8 cellular contexts compared by ENCODE assay signal in the genomic region with DNA sequence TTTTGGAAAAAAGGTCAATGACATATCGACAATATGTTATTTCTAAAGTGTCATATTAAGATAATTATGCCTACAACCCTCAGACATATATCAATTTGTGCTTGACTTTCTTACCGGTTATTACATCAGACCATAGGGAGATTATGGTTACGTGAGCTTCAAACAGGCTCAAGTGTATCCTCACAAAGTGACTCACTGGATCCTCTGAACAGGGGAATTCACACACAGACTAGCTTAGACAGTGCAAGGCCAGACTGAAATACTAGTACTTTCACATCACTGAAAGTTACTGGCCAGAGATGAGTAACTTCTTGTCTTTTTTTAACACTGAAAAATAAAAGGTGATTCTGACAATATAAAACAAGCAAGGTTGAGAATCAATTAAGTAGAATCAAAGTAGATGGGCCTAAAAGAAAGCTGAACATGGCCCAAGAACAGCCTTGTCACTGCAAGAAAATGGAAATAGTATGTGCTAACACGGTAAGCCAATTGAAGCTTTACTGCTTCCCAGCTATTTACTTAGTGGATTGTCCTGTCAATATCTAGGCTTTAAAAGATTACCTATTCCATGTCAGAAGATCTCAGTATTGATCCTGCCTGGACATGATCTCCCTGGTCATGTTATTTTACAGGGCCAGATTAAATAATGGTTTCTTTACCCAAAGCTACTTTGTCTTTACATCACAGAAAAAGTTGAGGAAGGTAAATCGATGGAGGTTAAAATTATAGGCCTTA.
A peak's percentile ranks its signal among the peaks of the same experiment; 100 is the strongest.
DNase-seq lines count a peak whose midpoint lies in the region; ATAC-seq and TF ChIP-seq lines count a peak whose summit lies in the region.

No MANE protein-coding gene starts in this region.

- H3K9me3 ChIP-seq in WERI-Rb-1 (ENCODE audit: severe bottlenecking) (no peaks in the 10 kb centered on the region), mucosa of descending colon (no peaks in the 10 kb centered on the region), prostate gland (no peaks in the 10 kb centered on the region)

- H3K4me1 ChIP-seq in mucosa of descending colon (ENCODE audit: low read depth) (no peaks in the 10 kb centered on the region), prostate gland (replicated peaks) (no peaks in the 10 kb centered on the region)

- WGBS in prostate gland: 68% methylated on average over 5 of the region's 5 CpGs

- H3K27ac ChIP-seq in WERI-Rb-1 (peak overlapping the region; percentile 56), prostate gland (no peak overlapping the region)

- DNase-seq in GM04504 (ENCODE audit: low read depth) (peak; percentile 68), WERI-Rb-1 (no peak), mucosa of descending colon (no peak), prostate gland (ENCODE audit: low spot score) (no peak), nucleus accumbens (lab: John Stamatoyannopoulos, UW) (no peak), HUDEP-2 (lab: John Stamatoyannopoulos, UW; ENCODE audit: unreplicated experiment in 76 of 76) (no peak)

- no peak for TF ChIP-seq CTCF in WERI-Rb-1 (IDR thresholded peaks at IDR 0.05; ENCODE audit: low read depth, low read length)
- TF ChIP-seq CTCF in mucosa of descending colon (IDR thresholded peaks at IDR 0.05): no peak
- no peak for TF ChIP-seq CTCF in prostate gland (IDR thresholded peaks at IDR 0.05)

- H3K4me3 ChIP-seq in WERI-Rb-1 (ENCODE audit: low read depth, low read length) (no peak overlapping the region), mucosa of descending colon (no peak overlapping the region), prostate gland (no peak overlapping the region)

- no peak for TF ChIP-seq POLR2A in prostate gland (IDR thresholded peaks at IDR 0.05)

- ATAC-seq in HG02759 (IDR thresholded peaks at IDR 0.05; ENCODE audit: unreplicated experiment) (peak; percentile 52), mucosa of descending colon (peak; percentile 40), HG03378 (IDR thresholded peaks at IDR 0.05; ENCODE audit: unreplicated experiment) (no peak)

- H3K36me3 ChIP-seq in WERI-Rb-1 (no peaks in the 10 kb centered on the region), mucosa of descending colon (ENCODE audit: low read depth) (no peaks in the 10 kb centered on the region), prostate gland (no peaks in the 10 kb centered on the region)

- H3K27me3 ChIP-seq in WERI-Rb-1 (ENCODE audit: insufficient read depth, low read depth, severe bottlenecking) (no peaks in the 10 kb centered on the region), prostate gland (replicated peaks; ENCODE audit: insufficient read depth) (no peaks in the 10 kb centered on the region)

- intact Hi-C loops in mucosa of descending colon (cut with DNase I, micrococcal nuclease) (no loop called here), prostate gland (cut with DNase I) (no loop called here)
